In the genomic region with DNA sequence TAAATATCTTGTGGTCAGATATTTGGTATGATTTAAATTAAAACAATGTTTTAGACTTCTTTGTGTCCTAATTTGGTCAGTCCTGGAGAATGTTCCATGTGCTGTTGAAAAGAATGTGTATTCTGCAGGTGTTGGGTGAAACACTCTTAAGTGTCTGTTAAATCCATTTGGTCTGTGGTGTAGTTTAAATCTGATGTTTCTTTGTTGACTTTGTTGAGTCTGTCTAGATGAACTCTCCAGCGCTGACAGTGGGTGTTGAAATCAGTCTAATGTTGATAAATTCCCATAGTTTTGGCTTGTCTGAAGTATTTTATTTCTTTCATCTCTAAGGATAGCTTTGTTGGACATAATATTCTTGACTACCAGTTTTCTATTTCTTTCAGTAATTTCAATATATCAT, we compare ENCODE assay signal across 27 cellular contexts.
"Had no signal": no experiment of that assay in that cellular context is flagged by ENCODE, and none has a peak within 500 bp of the region (broad histone marks: within the 10 kb centered on the region; RNA-seq: fewer than 3 reads in every experiment).

No MANE protein-coding gene starts in this region.

- ATAC-seq: effector memory CD8-positive, alpha-beta T cell; esophagus mucosa; gastrocnemius medialis; heart right ventricle; left cardiac atrium; left lung; left ventricle myocardium superior; lower lobe of right lung; mucosa of descending colon had no signal

- H3K27me3 ChIP-seq: colonic mucosa, esophagus squamous epithelium, gastrocnemius medialis, heart right ventricle, left lung had no signal

- H3K9me3 ChIP-seq: colonic mucosa, gastrocnemius medialis had no signal

- H3K27me3 Mint-ChIP-seq: dendritic cell treated with granulocyte-macrophage colony-stimulating factor and Interleukin-4, amounts not matched to agents 40 ng/mL and 50 ng/mL, for 4 days; naive B cell had no signal

- H3K27ac Mint-ChIP-seq: dendritic cell treated with granulocyte-macrophage colony-stimulating factor and Interleukin-4, amounts not matched to agents 40 ng/mL and 50 ng/mL, for 4 days; effector memory CD8-positive, alpha-beta T cell; endodermal cell; mesothelial cell of epicardium; naive B cell had no signal

- FAIRE-seq: endometrium had no signal

- H3K27ac ChIP-seq: colonic mucosa, epithelial cell of prostate, esophagus squamous epithelium, gastrocnemius medialis, heart right ventricle, left lung, lower lobe of right lung had no signal

- DNase-seq: colonic mucosa; cortex of kidney; effector CD8-positive, alpha-beta T cell; effector memory CD8-positive, alpha-beta T cell; endodermal cell; erythroblast; esophagus squamous epithelium; foreskin fibroblast; foreskin melanocyte; gastrocnemius medialis; glutamatergic neuron; head of caudate nucleus; heart right ventricle; hippocampal formation; islet precursor cell; left cardiac atrium; left lung; left ventricle myocardium superior; lower lobe of right lung; mesenchymal stem cell; mucosa of descending colon; naive B cell had no signal

- H3K36me3 ChIP-seq: colonic mucosa, esophagus squamous epithelium, gastrocnemius medialis, heart right ventricle, left lung, lower lobe of right lung had no signal

- H3K4me1 Mint-ChIP-seq: endodermal cell, naive B cell had no signal

- H3K4me1 ChIP-seq: colonic mucosa, gastrocnemius medialis, lower lobe of right lung had no signal

- H3K4me3 ChIP-seq: colonic mucosa, esophagus squamous epithelium, gastrocnemius medialis, heart right ventricle, left lung, lower lobe of right lung, mucosa of descending colon had no signal

- H3K4me3 Mint-ChIP-seq: dendritic cell treated with granulocyte-macrophage colony-stimulating factor and Interleukin-4, amounts not matched to agents 40 ng/mL and 50 ng/mL, for 4 days; effector memory CD8-positive, alpha-beta T cell; endodermal cell; mesothelial cell of epicardium; naive B cell had no signal
